18 cellular contexts compared by ENCODE assay signal in genomic region chr3:12979151-12979946, GRCh38.
"Had no signal": no experiment of that assay in that cellular context is flagged by ENCODE, and none has a peak within 500 bp of the region (broad histone marks: within the 10 kb centered on the region; RNA-seq: fewer than 3 reads in every experiment).

No MANE protein-coding gene starts in this region.

- H3K36me3 ChIP-seq: neural progenitor cell, ovary, right lobe of liver, thoracic aorta, upper lobe of right lung had no signal

- H3K9me3 ChIP-seq: body of pancreas, ovary, right lobe of liver, thoracic aorta, upper lobe of right lung had no signal

- H3K4me3 Mint-ChIP-seq: activated T-helper 1 cell treated with anti-CD3 and anti-CD28 coated beads, Interleukin-12 subunit alpha, Interleukin-12 subunit beta, Interleukin-2, Interleukin-4 antibody, amounts not matched to agents 30 ng/mL and 10 ng/mL and 1 ng/mL, durations not matched to agents 14 hours and 24 hours and 36 hours; neural progenitor cell; stimulated activated memory B cell treated with anti-CD40 and anti-IgM and Interleukin-4, amounts not matched to agents 10 μg/mL and 1 μg/mL and 100 μg/mL, for 72 hours; T-helper 1 cell treated with Interleukin-12 subunit alpha and Interleukin-12 subunit beta and Interleukin-4 antibody, amounts not matched to agents 30 μg/mL and 1 μg/mL, for 36 hours had no signal

- H3K9ac ChIP-seq: neural progenitor cell had no signal

- ATAC-seq: body of pancreas; foreskin keratinocyte; right lobe of liver; stimulated activated memory B cell treated with anti-CD40 and anti-IgM and Interleukin-4, amounts not matched to agents 10 μg/mL and 1 μg/mL and 100 μg/mL, for 72 hours; upper lobe of right lung had no signal

- H3K27ac Mint-ChIP-seq: activated T-helper 1 cell treated with anti-CD3 and anti-CD28 coated beads, Interleukin-12 subunit alpha, Interleukin-12 subunit beta, Interleukin-2, Interleukin-4 antibody, amounts not matched to agents 30 ng/mL and 10 ng/mL and 1 ng/mL, durations not matched to agents 14 hours and 24 hours and 36 hours; neural progenitor cell; stimulated activated memory B cell treated with anti-CD40 and anti-IgM and Interleukin-4, amounts not matched to agents 10 μg/mL and 1 μg/mL and 100 μg/mL, for 72 hours; T-helper 1 cell treated with Interleukin-12 subunit alpha and Interleukin-12 subunit beta and Interleukin-4 antibody, amounts not matched to agents 30 μg/mL and 1 μg/mL, for 36 hours had no signal

- H3K4me2 ChIP-seq: neural progenitor cell had no signal

- H3K4me3 ChIP-seq: body of pancreas, lung, neural progenitor cell, ovary, right lobe of liver, thoracic aorta, upper lobe of right lung had no signal

- H3K27me3 ChIP-seq: body of pancreas, neural progenitor cell, ovary, right lobe of liver, upper lobe of right lung had no signal

- H3K36me3 Mint-ChIP-seq: neural progenitor cell had no signal

- H3K4me1 ChIP-seq: foreskin keratinocyte, neural progenitor cell, upper lobe of right lung had no signal

- H2AFZ ChIP-seq: neural progenitor cell had no signal

- H3K9me3 Mint-ChIP-seq: activated T-helper 1 cell treated with anti-CD3 and anti-CD28 coated beads, Interleukin-12 subunit alpha, Interleukin-12 subunit beta, Interleukin-2, Interleukin-4 antibody, amounts not matched to agents 30 ng/mL and 10 ng/mL and 1 ng/mL, durations not matched to agents 14 hours and 24 hours and 36 hours; neural progenitor cell; stimulated activated memory B cell treated with anti-CD40 and anti-IgM and Interleukin-4, amounts not matched to agents 10 μg/mL and 1 μg/mL and 100 μg/mL, for 72 hours; T-helper 1 cell treated with Interleukin-12 subunit alpha and Interleukin-12 subunit beta and Interleukin-4 antibody, amounts not matched to agents 30 μg/mL and 1 μg/mL, for 36 hours had no signal

- H3K27me3 Mint-ChIP-seq: stimulated activated memory B cell treated with anti-CD40 and anti-IgM and Interleukin-4, amounts not matched to agents 10 μg/mL and 1 μg/mL and 100 μg/mL, for 72 hours had no signal

- H3K27ac ChIP-seq: body of pancreas, epithelial cell of prostate, foreskin keratinocyte, neural progenitor cell, ovary, right lobe of liver, thoracic aorta, upper lobe of right lung had no signal

- DNase-seq: activated CD4-positive, alpha-beta T cell treated with anti-CD3 and anti-CD28 coated beads, Interleukin-2, amount 50 U/mL, for 48 hours; activated CD4-positive, CD25-positive, alpha-beta regulatory T cell treated with anti-CD3 and anti-CD28 coated beads, Interleukin-2, amount 50 U/mL, for 72 hours; activated naive CD4-positive, alpha-beta T cell; body of pancreas; caudate nucleus; foreskin keratinocyte; ovary; right lobe of liver; small intestine; stimulated activated CD4-positive, alpha-beta T cell treated with anti-CD3 and anti-CD28 coated beads, Interleukin-4, amount 100 ng/mL, for 1 hour; upper lobe of right lung had no signal
